ENCODE assay signal across 1 cellular context in genomic region chr18:48202899-48203260, GRCh38.
TF ChIP-seq lines count a peak whose summit lies in the region.

No MANE protein-coding gene starts in this region.

TF ChIP-seq in HEK293, 187 proteins besides CTCF, POLR2A, EP300 and RAD21:
- TF ChIP-seq ZNF280D (tag by site-specific recombination; IDR thresholded peaks at IDR 0.05) = no peak
- peak; percentile 20; the same call in 1 of the 2 replicates for TF ChIP-seq ZFHX2 (tag by site-specific recombination; conservative IDR thresholded peaks at IDR 0.05)
- TF ChIP-seq ZNF391 (tag by site-specific recombination; IDR thresholded peaks at IDR 0.05; ENCODE audit: borderline replicate concordance, low read depth) = no peak
- no peak for TF ChIP-seq KLF1 (tag by site-specific recombination; IDR thresholded peaks at IDR 0.05)
- no peak for TF ChIP-seq ZNF585B (tag by site-specific recombination; IDR thresholded peaks at IDR 0.05)
- no peak for TF ChIP-seq ZBTB10 (tag by site-specific recombination; IDR thresholded peaks at IDR 0.05)
- TF ChIP-seq ZNF146 (tag by site-specific recombination; IDR thresholded peaks at IDR 0.05) = no peak
- no peak for TF ChIP-seq ZNF23 (tag by site-specific recombination; IDR thresholded peaks at IDR 0.05; ENCODE audit: borderline replicate concordance)
- TF ChIP-seq ZNF785 (tag by site-specific recombination; IDR thresholded peaks at IDR 0.05) = no peak
TF ChIP-seq in HEK293: peak in this region for 1.
